ENCODE assay signal across 20 cellular contexts in genomic region chr17:11026903-11027302, GRCh38.
"Had no signal": no experiment of that assay in that cellular context is flagged by ENCODE, and none has a peak within 500 bp of the region (broad histone marks: within the 10 kb centered on the region; RNA-seq: fewer than 3 reads in every experiment).

No MANE protein-coding gene starts in this region.

- H3K27ac ChIP-seq: colonic mucosa, epithelial cell of prostate, esophagus muscularis mucosa, gastrocnemius medialis, heart right ventricle, left lung, lower lobe of right lung had no signal

- H3K36me3 ChIP-seq: colonic mucosa, esophagus muscularis mucosa, gastrocnemius medialis, heart right ventricle, left lung, lower lobe of right lung had no signal

- H3K27me3 ChIP-seq: colonic mucosa, esophagus muscularis mucosa, gastrocnemius medialis, left lung had no signal

- H3K4me3 ChIP-seq: colonic mucosa, esophagus muscularis mucosa, gastrocnemius medialis, heart right ventricle, left lung, lower lobe of right lung had no signal

- H3K4me1 ChIP-seq: colonic mucosa, esophagus muscularis mucosa, gastrocnemius medialis, heart right ventricle, left lung, lower lobe of right lung had no signal

- DNase-seq: cerebellar nuclear complex; colonic mucosa; cortex of kidney; effector CD8-positive, alpha-beta T cell; effector memory CD8-positive, alpha-beta T cell; endodermal cell; erythroblast; foreskin melanocyte; gastrocnemius medialis; glutamatergic neuron; heart right ventricle; hippocampal formation; kidney; kidney glomerular epithelial cell; left lung; left ventricle myocardium superior; lower lobe of right lung; mesenchymal stem cell had no signal

- H3K9me3 ChIP-seq: colonic mucosa, gastrocnemius medialis, left lung, lower lobe of right lung had no signal

- ATAC-seq: effector memory CD8-positive, alpha-beta T cell; gastrocnemius medialis; heart right ventricle; left lung; left ventricle myocardium superior; lower lobe of right lung had no signal
